In genomic region chr17:68777243-68777855, GRCh38 we compare ENCODE assay signal across 8 cellular contexts.
DNase-seq lines count a peak whose midpoint lies in the region; ATAC-seq, FAIRE-seq and TF ChIP-seq lines count a peak whose summit lies in the region.

No MANE protein-coding gene starts in this region.

- WGBS in psoas muscle, 3 donors: 14 to 24% (median 14%) methylated on average over 5 of the region's 5 CpGs

- no peak overlapping the region for H2AFZ ChIP-seq in astrocyte (ENCODE audit: low read depth, low read length)

- H3K4me1 Mint-ChIP-seq in astrocyte (ENCODE audit: low read depth, unreplicated experiment): peaks cover 6% of the 10 kb centered on the region

- no peak overlapping the region for H3K4me3 ChIP-seq in H7 (ENCODE audit: insufficient read depth, low read depth, low read length)
- H3K4me3 ChIP-seq in astrocyte (ENCODE audit: insufficient read depth, low read depth, low read length): no peak overlapping the region
- H3K4me3 ChIP-seq in right atrium auricular region: no peak overlapping the region
- no peak overlapping the region for H3K4me3 ChIP-seq in psoas muscle

- H3K4me1 ChIP-seq in astrocyte (ENCODE audit: insufficient read depth, low read length) (peaks cover 7% of the 10 kb centered on the region), right atrium auricular region (peaks cover 0 to 38% of the 10 kb centered on the region in 2 donors), psoas muscle (peaks cover 4% of the 10 kb centered on the region)

- H3K36me3 ChIP-seq in H7 (replicated peaks; ENCODE audit: control insufficient read depth, insufficient read depth, low read length): no peaks in the 10 kb centered on the region
- no peaks in the 10 kb centered on the region for H3K36me3 ChIP-seq in astrocyte (ENCODE audit: insufficient read depth, low read length)
- H3K36me3 ChIP-seq in right atrium auricular region: no peaks in the 10 kb centered on the region
- H3K36me3 ChIP-seq in psoas muscle (ENCODE audit: insufficient read depth in 1 of 2, low read depth in 1 of 2): no peaks in the 10 kb centered on the region

- DNase-seq in D341Med (ENCODE audit: low spot score) (peak; percentile 70), H7 (peak; percentile 49), NCI-H524 treated with DMSO at 0.1 percent for 48 hours (lab: John Stamatoyannopoulos, UW) (peak; percentile 7), astrocyte (ENCODE audit: low read depth) (peak; percentile 18), right atrium auricular region (ENCODE audit: low spot score) (peak; percentile 85), psoas muscle (peak; percentile 53 to 65)
- no peak for DNase-seq in activated naive CD4-positive, alpha-beta T cell treated with Interleukin-2 at 50 U/mL for 16 hours

- H3K4me3 Mint-ChIP-seq in astrocyte (ENCODE audit: unreplicated experiment): no peak overlapping the region

- H3K27me3 Mint-ChIP-seq in astrocyte (ENCODE audit: low read depth, unreplicated experiment): no peaks in the 10 kb centered on the region

- no peaks in the 10 kb centered on the region for H3K9me3 Mint-ChIP-seq in astrocyte (ENCODE audit: unreplicated experiment)

- H3K36me3 Mint-ChIP-seq in astrocyte (ENCODE audit: low read depth, unreplicated experiment): no peaks in the 10 kb centered on the region

- no peak for FAIRE-seq in astrocyte (lab: Jason Lieb, UNC)

- H4K20me1 ChIP-seq in astrocyte (ENCODE audit: insufficient read depth, low read length): no peaks in the 10 kb centered on the region

- intact Hi-C loops in psoas muscle (cut with DNase I): loop anchor here (5.0 to 10.0 kb wide), 3 partner anchors 195 to 460 kb away; no protein-coding TSS in a partner anchor

- H3K9ac ChIP-seq in astrocyte (ENCODE audit: low read length): no peak overlapping the region

- H3K27ac ChIP-seq in astrocyte (ENCODE audit: low read depth, low read length): no peak overlapping the region
- peak overlapping the region; percentile 46 to 54 for H3K27ac ChIP-seq in right atrium auricular region
- peak overlapping the region; percentile 7 for H3K27ac ChIP-seq in psoas muscle

- no peaks in the 10 kb centered on the region for H3K79me2 ChIP-seq in astrocyte (ENCODE audit: insufficient read depth, low read length)

- no peaks in the 10 kb centered on the region for H3K27me3 ChIP-seq in H7 (ENCODE audit: control insufficient read depth, insufficient read depth, low read length)
- no peaks in the 10 kb centered on the region for H3K27me3 ChIP-seq in astrocyte (ENCODE audit: insufficient read depth, low read length)
- H3K27me3 ChIP-seq in right atrium auricular region: no peaks in the 10 kb centered on the region
- H3K27me3 ChIP-seq in psoas muscle (ENCODE audit: insufficient read depth in 3 of 3, low read length in 2 of 3): no peaks in the 10 kb centered on the region

- no peaks in the 10 kb centered on the region for H3K9me3 ChIP-seq in astrocyte (ENCODE audit: insufficient read depth, low read depth, low read length)
- no peaks in the 10 kb centered on the region for H3K9me3 ChIP-seq in right atrium auricular region
- no peaks in the 10 kb centered on the region for H3K9me3 ChIP-seq in psoas muscle

- ATAC-seq in psoas muscle: peak; percentile 57 to 78 (median 58)
- no peak for ATAC-seq in HG03432 (IDR thresholded peaks at IDR 0.05; ENCODE audit: unreplicated experiment)

- TF ChIP-seq CTCF in astrocyte (IDR thresholded peaks at IDR 0.05; ENCODE audit: insufficient read depth, low read depth, low read length) (peak; percentile 70), right atrium auricular region (IDR thresholded peaks at IDR 0.05) (peak; percentile 45 to 79), psoas muscle (IDR thresholded peaks at IDR 0.05) (peak; percentile 64)

- H3K27ac Mint-ChIP-seq in astrocyte (ENCODE audit: unreplicated experiment): no peak overlapping the region

- peak overlapping the region; percentile 11 for H3K4me2 ChIP-seq in astrocyte (ENCODE audit: low read length)
